16 cellular contexts compared by ENCODE assay signal in genomic region chr1:60394436-60394835, GRCh38.
DNase-seq lines count a peak whose midpoint lies in the region; ATAC-seq, FAIRE-seq and TF ChIP-seq lines count a peak whose summit lies in the region.
"Had no signal": no experiment of that assay in that cellular context is flagged by ENCODE, and none has a peak within 500 bp of the region (broad histone marks: within the 10 kb centered on the region; RNA-seq: fewer than 3 reads in every experiment).

No MANE protein-coding gene starts in this region.

- H3K36me3 ChIP-seq in DOHH2 (ENCODE audit: control insufficient read depth, low read length) (no peaks in the 10 kb centered on the region), GM12878 (ENCODE audit: control insufficient read depth in 2 of 2, insufficient read depth in 2 of 2, low read length in 1 of 2) (no peaks in the 10 kb centered on the region), left ventricle myocardium inferior (no peaks in the 10 kb centered on the region)
- H3K36me3 ChIP-seq: heart right ventricle had no signal

- CTCF ChIA-PET in GM12878 (lab: Yijun Ruan, JAX) (no interaction called here), T-cell (lab: Charles Lee) (no interaction called here)

- no TSS peak for BruUV-seq in GM12878 (replicated peaks; lab: Mats Ljungman, UMichigan)

- no peak overlapping the region for H2AFZ ChIP-seq in GM12878 (ENCODE audit: control insufficient read depth, low read depth, low read length)

- no peaks in the 10 kb centered on the region for H3K9me3 Mint-ChIP-seq in T-cell
- no peaks in the 10 kb centered on the region for H3K9me3 Mint-ChIP-seq in activated CD4-positive, alpha-beta T cell treated with anti-CD3 and anti-CD28 coated beads, Interleukin-2, amount 10 ng/mL, durations not matched to agents 24 days and 14 days
- no peaks in the 10 kb centered on the region for H3K9me3 Mint-ChIP-seq in progenitor cell of endocrine pancreas (ENCODE audit: low read depth)
- H3K9me3 Mint-ChIP-seq: activated naive CD4-positive, alpha-beta T cell treated with anti-CD3 and anti-CD28 coated beads, Interleukin-2, amount 10 ng/mL, durations not matched to agents 7 days and 5 days had no signal

- peaks cover 0 to 14% of the 10 kb centered on the region in 2 donors for H3K27me3 Mint-ChIP-seq in T-cell
- H3K27me3 Mint-ChIP-seq in activated CD4-positive, alpha-beta T cell treated with anti-CD3 and anti-CD28 coated beads, Interleukin-2, amount 10 ng/mL, durations not matched to agents 24 days and 14 days, result no peaks in the 10 kb centered on the region
- no peaks in the 10 kb centered on the region for H3K27me3 Mint-ChIP-seq in progenitor cell of endocrine pancreas
- H3K27me3 Mint-ChIP-seq: activated naive CD4-positive, alpha-beta T cell treated with anti-CD3 and anti-CD28 coated beads, Interleukin-2, amount 10 ng/mL, durations not matched to agents 7 days and 5 days; naive B cell had no signal

- TF ChIP-seq CTCF in DOHH2 (IDR thresholded peaks at IDR 0.05; ENCODE audit: low read depth, low read length, poor library complexity, severe bottlenecking) (no peak), GM20000 (IDR thresholded peaks at IDR 0.05; ENCODE audit: extremely low read depth, missing control alignments) (no peak), GM12878 (IDR thresholded peaks at IDR 0.05 in 2 of 3, conservative IDR thresholded peaks at IDR 0.05 in 1 of 3; ENCODE audit: control insufficient read depth in 2 of 3, extremely low read depth in 1 of 3, insufficient read depth in 1 of 3, low read depth in 3 of 3, low read length in 3 of 3) (no peak), progenitor cell of endocrine pancreas (IDR thresholded peaks at IDR 0.05; ENCODE audit: unreplicated experiment) (no peak), left ventricle myocardium inferior (IDR thresholded peaks at IDR 0.05; ENCODE audit: borderline replicate concordance) (no peak)

- FAIRE-seq in GM12878 (lab: Jason Lieb, UNC), result no peak
- FAIRE-seq: endothelial cell of umbilical vein had no signal

- in situ Hi-C loops in GM12878 (cut with MboI), result no loop called here

- H3K27ac Mint-ChIP-seq in T-cell, result no peak overlapping the region
- H3K27ac Mint-ChIP-seq in activated CD4-positive, alpha-beta T cell treated with anti-CD3 and anti-CD28 coated beads, Interleukin-2, amount 10 ng/mL, durations not matched to agents 24 days and 14 days, result no peak overlapping the region
- no peak overlapping the region for H3K27ac Mint-ChIP-seq in progenitor cell of endocrine pancreas
- H3K27ac Mint-ChIP-seq: activated naive CD4-positive, alpha-beta T cell treated with anti-CD3 and anti-CD28 coated beads, Interleukin-2, amount 10 ng/mL, durations not matched to agents 7 days and 5 days; naive B cell had no signal

- H3K9me2 ChIP-seq in DOHH2 (replicated peaks; ENCODE audit: control insufficient read depth, low read length), result no peaks in the 10 kb centered on the region

- no peaks in the 10 kb centered on the region for H3K9me3 ChIP-seq in DOHH2 (ENCODE audit: control insufficient read depth, insufficient read depth, low read length)
- H3K9me3 ChIP-seq in GM12878 (replicated peaks; ENCODE audit: control insufficient read depth, insufficient read depth, low read length), result no peaks in the 10 kb centered on the region
- H3K9me3 ChIP-seq in left ventricle myocardium inferior (replicated peaks), result no peaks in the 10 kb centered on the region
- H3K9me3 ChIP-seq: heart right ventricle had no signal

- intact Hi-C loops in GM12878 (cut with micrococcal nuclease; ENCODE audit: unreplicated experiment), result no loop called here
- intact Hi-C loops in activated CD4-positive, alpha-beta T cell treated with anti-CD3 and anti-CD28 coated beads, Interleukin-2, amount 10 ng/mL, durations not matched to agents 24 days and 14 days (cut with micrococcal nuclease), result no loop called here
- intact Hi-C loops in left ventricle myocardium inferior (cut with micrococcal nuclease), result no loop called here

- POLR2A ChIA-PET in GM12878 (lab: Charles Lee) (no interaction called here), T-cell (lab: Charles Lee) (no interaction called here)

- H4K20me1 ChIP-seq in DOHH2 (ENCODE audit: control insufficient read depth, insufficient read depth, low read depth, low read length) (no peaks in the 10 kb centered on the region), GM12878 (ENCODE audit: control insufficient read depth, insufficient read depth) (no peaks in the 10 kb centered on the region)

- H3K4me3 Mint-ChIP-seq in T-cell (no peak overlapping the region), progenitor cell of endocrine pancreas (ENCODE audit: low read depth) (no peak overlapping the region)
- H3K4me3 Mint-ChIP-seq in activated CD4-positive, alpha-beta T cell treated with anti-CD3 and anti-CD28 coated beads, Interleukin-2, amount 10 ng/mL, durations not matched to agents 24 days and 14 days, result no peak overlapping the region
- H3K4me3 Mint-ChIP-seq: activated naive CD4-positive, alpha-beta T cell treated with anti-CD3 and anti-CD28 coated beads, Interleukin-2, amount 10 ng/mL, durations not matched to agents 7 days and 5 days; naive B cell had no signal

- no peaks in the 10 kb centered on the region for H3K4me1 Mint-ChIP-seq in T-cell
- H3K4me1 Mint-ChIP-seq in activated CD4-positive, alpha-beta T cell treated with anti-CD3 and anti-CD28 coated beads, Interleukin-2, amount 10 ng/mL, durations not matched to agents 24 days and 14 days, result no peaks in the 10 kb centered on the region
- H3K4me1 Mint-ChIP-seq in progenitor cell of endocrine pancreas (ENCODE audit: low read depth), result no peaks in the 10 kb centered on the region
- H3K4me1 Mint-ChIP-seq: activated naive CD4-positive, alpha-beta T cell treated with anti-CD3 and anti-CD28 coated beads, Interleukin-2, amount 10 ng/mL, durations not matched to agents 7 days and 5 days had no signal

- H3F3A ChIP-seq in DOHH2 (ENCODE audit: control insufficient read depth, insufficient read depth), result no peaks in the 10 kb centered on the region

- H3K4me1 ChIP-seq in DOHH2 (ENCODE audit: control insufficient read depth, low read length), result peaks cover 14% of the 10 kb centered on the region
- peaks cover 33% of the 10 kb centered on the region for H3K4me1 ChIP-seq in GM12878 (ENCODE audit: control insufficient read depth, insufficient read depth, low read length)
- no peaks in the 10 kb centered on the region for H3K4me1 ChIP-seq in left ventricle myocardium inferior
- H3K4me1 ChIP-seq: heart right ventricle had no signal

- H3K4me2 ChIP-seq in DOHH2 (ENCODE audit: low read length), result peak overlapping the region; percentile 41
- H3K4me2 ChIP-seq in GM12878 (ENCODE audit: control insufficient read depth, insufficient read depth), result no peak overlapping the region
- H3K4me2 ChIP-seq: KMS-11 had no signal

- ATAC-seq in GM12878 (peak; percentile 50; the same call in 2 of the 3 replicates), T-cell (replicated peaks in 1 of 4) (no peak)
- ATAC-seq: heart right ventricle had no signal

- no peaks in the 10 kb centered on the region for H3K27me3 ChIP-seq in DOHH2 (ENCODE audit: control insufficient read depth, low read length)
- H3K27me3 ChIP-seq in GM12878 (replicated peaks in 1 of 2; ENCODE audit: control insufficient read depth in 2 of 2, insufficient read depth in 2 of 2, low read length in 1 of 2), result no peaks in the 10 kb centered on the region
- no peaks in the 10 kb centered on the region for H3K27me3 ChIP-seq in left ventricle myocardium inferior (ENCODE audit: low read depth)
- H3K27me3 ChIP-seq: heart right ventricle had no signal

- H3K4me3 ChIP-seq in DOHH2 (ENCODE audit: low read length) (no peak overlapping the region), GM12878 (no peak overlapping the region), left ventricle myocardium inferior (no peak overlapping the region)
- H3K4me3 ChIP-seq: heart right ventricle had no signal

- H3K27ac ChIP-seq in DOHH2 (ENCODE audit: low read depth, low read length), result no peak overlapping the region
- H3K27ac ChIP-seq in GM12878 (ENCODE audit: control insufficient read depth, insufficient read depth), result no peak overlapping the region
- no peak overlapping the region for H3K27ac ChIP-seq in left ventricle myocardium inferior (replicated peaks)
- H3K27ac ChIP-seq: heart right ventricle, KMS-11 had no signal

- TF ChIP-seq EP300 in GM12878 (IDR thresholded peaks at IDR 0.05; ENCODE audit: borderline replicate concordance in 1 of 2, control insufficient read depth in 1 of 2, low read depth in 2 of 2, low read length in 2 of 2), result no peak

- TF ChIP-seq RAD21 in GM12878 (IDR thresholded peaks at IDR 0.05; ENCODE audit: insufficient read depth, low read depth, low read length), result no peak

- SMC1A ChIA-PET in GM12878 (lab: Charles Lee; ENCODE audit: uncharacterized antibody, unreplicated experiment), result no interaction called here

- WGBS in GM12878 (ENCODE audit: insufficient coverage, insufficient replicate concordance, low lambda C conversion rate, missing lambda C conversion rate), result 0% methylated on average over 3 of the region's 3 CpGs

- H3K36me3 Mint-ChIP-seq in T-cell, result no peaks in the 10 kb centered on the region
- no peaks in the 10 kb centered on the region for H3K36me3 Mint-ChIP-seq in activated CD4-positive, alpha-beta T cell treated with anti-CD3 and anti-CD28 coated beads, Interleukin-2, amount 10 ng/mL, durations not matched to agents 24 days and 14 days (ENCODE audit: low read depth)
- H3K36me3 Mint-ChIP-seq in progenitor cell of endocrine pancreas (ENCODE audit: insufficient read depth), result no peaks in the 10 kb centered on the region
- H3K36me3 Mint-ChIP-seq: activated naive CD4-positive, alpha-beta T cell treated with anti-CD3 and anti-CD28 coated beads, Interleukin-2, amount 10 ng/mL, durations not matched to agents 7 days and 5 days; naive B cell had no signal

- H3K9ac ChIP-seq in GM12878 (ENCODE audit: control insufficient read depth, insufficient read depth, low read length), result no peak overlapping the region
- H3K9ac ChIP-seq: KMS-11 had no signal

- RAD21 ChIA-PET in GM12878 (lab: Charles Lee; ENCODE audit: unreplicated experiment), result no interaction called here

- TF ChIP-seq POLR2A in GM12878 (IDR thresholded peaks at IDR 0.05; ENCODE audit: low read depth, low read length), result no peak

- no peaks in the 10 kb centered on the region for H3K79me2 ChIP-seq in DOHH2 (ENCODE audit: control insufficient read depth, low read length)
- H3K79me2 ChIP-seq in GM12878 (ENCODE audit: control insufficient read depth, insufficient read depth, low read length), result no peaks in the 10 kb centered on the region

- DNase-seq in GM20000 (ENCODE audit: low spot score), result peak; percentile 8
- peak; percentile 2 for DNase-seq in LHCN-M2 (ENCODE audit: low read depth)
- DNase-seq in GM12878 (ENCODE audit: low read depth, low spot score), result no peak
- no peak for DNase-seq in T-cell
- no peak for DNase-seq in activated CD4-positive, alpha-beta T cell treated with anti-CD3 and anti-CD28 coated beads, Interleukin-2, amount 10 ng/mL, durations not matched to agents 24 days and 14 days
- DNase-seq in progenitor cell of endocrine pancreas (ENCODE audit: low spot score, unreplicated experiment), result no peak
- no peak for DNase-seq in left ventricle myocardium inferior
- DNase-seq: activated CD4-positive, CD25-positive, alpha-beta regulatory T cell; activated naive CD4-positive, alpha-beta T cell treated with anti-CD3 and anti-CD28 coated beads, Interleukin-2, amount 10 ng/mL, durations not matched to agents 7 days and 5 days; HCEC 1CT; heart right ventricle; naive B cell; stimulated activated CD4-positive, alpha-beta T cell treated with anti-CD3 and anti-CD28 coated beads, Interleukin-2, amount 100 ng/mL, for 24 hours had no signal

Comparison
In these comparisons a context has a peak if more than half of its experiments do, and no peak if none do; other contexts are left out.
1. DNase-seq: peak in GM20000 (single experiment) and LHCN-M2 (single experiment); none in GM12878 (single experiment), T-cell (0 of 34), activated CD4-positive, alpha-beta T cell treated with anti-CD3 and anti-CD28 coated beads, Interleukin-2, amount 10 ng/mL, durations not matched to agents 24 days and 14 days (single experiment), progenitor cell of endocrine pancreas (single experiment) and left ventricle myocardium inferior (single experiment).